Comparison of ENCODE assay signal across 20 cellular contexts in the genomic region with DNA sequence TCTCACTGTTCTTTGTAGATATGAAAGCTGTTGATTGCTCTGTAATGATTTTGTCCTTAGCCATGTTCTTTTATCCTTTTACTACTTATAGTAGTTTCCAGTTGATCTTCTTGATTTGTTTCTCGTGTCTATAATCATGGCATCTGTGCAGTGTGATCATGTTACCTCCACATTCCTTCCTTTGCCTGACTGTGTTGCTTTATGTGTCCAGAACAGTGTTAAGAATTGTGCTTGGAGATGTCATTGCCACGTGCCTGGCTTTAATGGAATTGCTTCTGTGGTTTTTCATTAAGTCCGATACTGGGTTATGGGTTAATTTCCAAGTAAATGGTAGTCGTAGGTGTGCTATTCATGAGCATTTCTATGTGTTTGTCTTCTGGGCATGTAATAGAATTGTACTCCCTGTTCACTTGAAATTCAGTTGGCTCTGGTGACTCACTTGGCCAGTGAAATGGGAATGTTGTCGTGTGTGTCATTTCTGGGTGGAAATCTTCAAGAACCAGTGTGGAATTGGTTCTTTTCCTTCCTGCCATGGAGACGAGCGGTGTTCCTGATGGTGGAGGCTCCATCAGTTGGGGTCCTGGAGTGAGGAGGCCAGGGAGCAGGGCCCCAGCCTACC. TPM values are rescaled to one million over a fixed set of nuclear protein-coding genes. Genes with fewer than 3 reads are reported as not detected.
A peak's percentile ranks its signal among the peaks of the same experiment; 100 is the strongest.
DNase-seq lines count a peak whose midpoint lies in the region; TF ChIP-seq lines count a peak whose summit lies in the region.
"Had no signal": no experiment of that assay in that cellular context is flagged by ENCODE, and none has a peak within 500 bp of the region (broad histone marks: within the 10 kb centered on the region; RNA-seq: fewer than 3 reads in every experiment).

No MANE protein-coding gene starts in this region.

- peak overlapping the region; percentile 24 for H3K9ac ChIP-seq in Loucy (ENCODE audit: low read depth, low read length, poor library complexity, severe bottlenecking)

- TF ChIP-seq CTCF in Loucy (conservative IDR thresholded peaks at IDR 0.05; ENCODE audit: low read length) (no peak), choroid plexus epithelial cell (conservative IDR thresholded peaks at IDR 0.05; ENCODE audit: low read depth, low read length) (no peak), osteoblast (IDR thresholded peaks at IDR 0.05; ENCODE audit: extremely low read depth, low read depth, low read length) (no peak), progenitor cell of endocrine pancreas (IDR thresholded peaks at IDR 0.05; ENCODE audit: unreplicated experiment) (no peak)

- peaks cover 14% of the 10 kb centered on the region for H3K36me3 Mint-ChIP-seq in progenitor cell of endocrine pancreas (ENCODE audit: insufficient read depth)
- H3K36me3 Mint-ChIP-seq: CD8-positive, alpha-beta T cell had no signal

- H3K4me1 ChIP-seq in Loucy (ENCODE audit: insufficient read depth, low read length, poor library complexity, severe bottlenecking) (peaks cover 55% of the 10 kb centered on the region), osteoblast (ENCODE audit: insufficient read depth, low read length) (peaks cover 8% of the 10 kb centered on the region), SJCRH30 (no peaks in the 10 kb centered on the region; the same call in none of the 2 replicates)

- DNase-seq in NCI-H2171 treated with DMSO at 0.1 percent for 48 hours (lab: John Stamatoyannopoulos, UW) (peak; percentile 42), NCI-H2171 (lab: John Stamatoyannopoulos, UW) (no peak), choroid plexus epithelial cell (ENCODE audit: low read depth) (peak; percentile 24), osteoblast (ENCODE audit: insufficient read length, low spot score, missing footprints) (peak; percentile 85), progenitor cell of endocrine pancreas (ENCODE audit: low spot score, unreplicated experiment) (no peak), cerebellar cortex (ENCODE audit: low spot score) (no peak), SJCRH30 (no peak)
- DNase-seq: activated CD4-positive, alpha-beta T cell treated with anti-CD3 and anti-CD28 coated beads for 36 hours; activated T-cell treated with anti-CD3 and anti-CD28 coated beads, Interleukin-2, amount 50 U/mL, for 72 hours; CD8-positive, alpha-beta T cell; T-helper 9 cell had no signal

- H2AFZ ChIP-seq in Loucy (ENCODE audit: low read length) = no peak overlapping the region
- peak overlapping the region; percentile 23 for H2AFZ ChIP-seq in osteoblast (ENCODE audit: low read length)
- H2AFZ ChIP-seq: GM23338 had no signal

- no peaks in the 10 kb centered on the region for H3K9me3 Mint-ChIP-seq in progenitor cell of endocrine pancreas (ENCODE audit: low read depth)
- H3K9me3 Mint-ChIP-seq: activated T-cell treated with anti-CD3 and anti-CD28 coated beads, Interleukin-2, amount 50 U/mL, for 72 hours; CD8-positive, alpha-beta T cell; central memory CD8-positive, alpha-beta T cell; GM23338; type B pancreatic cell had no signal

- H3K9me2 ChIP-seq in Loucy (replicated peaks; ENCODE audit: low read depth, low read length) = no peaks in the 10 kb centered on the region

- H3K79me2 ChIP-seq in Loucy (ENCODE audit: insufficient read depth, low read length) (peaks cover 99% of the 10 kb centered on the region), osteoblast (ENCODE audit: insufficient read depth, low read length) (peaks cover 84% of the 10 kb centered on the region)

- H3K4me1 Mint-ChIP-seq in progenitor cell of endocrine pancreas (ENCODE audit: low read depth) = peaks cover 10% of the 10 kb centered on the region

- H4K20me1 ChIP-seq in Loucy (ENCODE audit: insufficient read depth, low read length, poor library complexity, severe bottlenecking) (peaks cover 20% of the 10 kb centered on the region), osteoblast (ENCODE audit: insufficient read depth, low read length) (no peaks in the 10 kb centered on the region)

- H3K27ac ChIP-seq in osteoblast (ENCODE audit: low read depth, low read length) = peak overlapping the region; percentile 42
- H3K27ac ChIP-seq in SJCRH30 = no peak overlapping the region
- H3K27ac ChIP-seq: 22Rv1 had no signal

- H3K27me3 ChIP-seq in Loucy (ENCODE audit: insufficient read depth, low read length, poor library complexity, severe bottlenecking) (no peaks in the 10 kb centered on the region), osteoblast (ENCODE audit: insufficient read depth, low read length) (no peaks in the 10 kb centered on the region), SJCRH30 (no peaks in the 10 kb centered on the region)

- H3K4me3 ChIP-seq in Loucy (ENCODE audit: low read length, poor library complexity, severe bottlenecking) (peak overlapping the region; percentile 58), choroid plexus epithelial cell (ENCODE audit: low read depth, low read length) (no peak overlapping the region), osteoblast (ENCODE audit: insufficient read depth, low read length) (no peak overlapping the region), SJCRH30 (no peak overlapping the region)
- H3K4me3 ChIP-seq: GM12878, GM23338, smooth muscle cell had no signal

- no peaks in the 10 kb centered on the region for H3K27me3 Mint-ChIP-seq in progenitor cell of endocrine pancreas
- H3K27me3 Mint-ChIP-seq: central memory CD8-positive, alpha-beta T cell had no signal

- H3K9me3 ChIP-seq in Loucy (ENCODE audit: insufficient read depth, low read depth, low read length) (no peaks in the 10 kb centered on the region), osteoblast (ENCODE audit: low read depth, low read length) (no peaks in the 10 kb centered on the region), SJCRH30 (replicated peaks) (no peaks in the 10 kb centered on the region)

- H3K4me2 ChIP-seq in Loucy (ENCODE audit: low read depth, low read length, poor library complexity, severe bottlenecking) (peak overlapping the region; percentile 67), osteoblast (ENCODE audit: insufficient read depth, low read length) (peak overlapping the region; percentile 47)
- H3K4me2 ChIP-seq: GM23338, smooth muscle cell had no signal

- H3K36me3 ChIP-seq in Loucy (ENCODE audit: insufficient read depth, low read length) (peaks cover 20% of the 10 kb centered on the region; the same call in 1 of the 2 replicates), osteoblast (ENCODE audit: insufficient read depth, low read length) (peaks cover 14% of the 10 kb centered on the region), SJCRH30 (peaks cover 72% of the 10 kb centered on the region)

- no peak overlapping the region for H3K4me3 Mint-ChIP-seq in progenitor cell of endocrine pancreas (ENCODE audit: low read depth)
- H3K4me3 Mint-ChIP-seq: activated CD4-positive, alpha-beta T cell treated with anti-CD3 and anti-CD28 coated beads for 36 hours; activated T-cell treated with anti-CD3 and anti-CD28 coated beads, Interleukin-2, amount 50 U/mL, for 72 hours; CD8-positive, alpha-beta T cell; central memory CD8-positive, alpha-beta T cell; GM23338; type B pancreatic cell had no signal

- H3K27ac Mint-ChIP-seq in progenitor cell of endocrine pancreas = no peak overlapping the region
- H3K27ac Mint-ChIP-seq: activated CD4-positive, alpha-beta T cell treated with anti-CD3 and anti-CD28 coated beads for 36 hours; CD8-positive, alpha-beta T cell; GM23338; type B pancreatic cell had no signal

- H3F3A ChIP-seq in Loucy (ENCODE audit: low read depth) = no peaks in the 10 kb centered on the region

RNA-seq across cellular contexts. Expression of gene GTSE1, which starts 6.8 kb away (rescaled TPM):
- total RNA-seq in osteoblast (1.8 and 2.1 TPM in 2 replicates), progenitor cell of endocrine pancreas (24.2 and 25.1 TPM in 2 replicates)
- 48.1 and 57.8 TPM in 2 replicates for total RNA-seq in SJCRH30 (2014; rRNA removed; shearing (Covaris generic))

RNA-seq across cellular contexts. Expression of gene TRMU, which starts 32.1 kb away (rescaled TPM):
- total RNA-seq in osteoblast (18.9 and 22.1 TPM in 2 replicates), progenitor cell of endocrine pancreas (71.8 and 72.5 TPM in 2 replicates)
- 79.9 and 94.8 TPM in 2 replicates for total RNA-seq in SJCRH30 (2014; rRNA removed; shearing (Covaris generic))

RNA-seq across cellular contexts. Expression of gene TTC38, which starts 35.6 kb away (rescaled TPM):
- total RNA-seq in osteoblast (25.6 and 29.3 TPM in 2 replicates), progenitor cell of endocrine pancreas (43.4 and 47.3 TPM in 2 replicates)
- 13.2 and 18.0 TPM in 2 replicates for total RNA-seq in SJCRH30 (2014; rRNA removed; shearing (Covaris generic))

RNA-seq across cellular contexts. Expression of gene PKDREJ, which starts 40.3 kb away (rescaled TPM):
- total RNA-seq in osteoblast (not detected in 2 replicates), progenitor cell of endocrine pancreas (0.04 TPM in 1 of 2 replicates, not detected in the other)
- total RNA-seq in SJCRH30 (2014; rRNA removed; shearing (Covaris generic)) = 0.02 TPM in 1 of 2 replicates, not detected in the other
- total RNA-seq: activated CD4-positive, alpha-beta T cell treated with anti-CD3 and anti-CD28 coated beads for 36 hours; activated T-cell treated with anti-CD3 and anti-CD28 coated beads, Interleukin-2, amount 50 U/mL, for 72 hours; CD8-positive, alpha-beta T cell; G401; glomerular endothelial cell; GM12878; GM23338; smooth muscle cell had no signal

RNA-seq across cellular contexts. Expression of gene CDPF1, which starts 53.4 kb away (rescaled TPM):
- total RNA-seq in osteoblast (12.7 and 15.0 TPM in 2 replicates), progenitor cell of endocrine pancreas (10.0 and 12.0 TPM in 2 replicates)
- total RNA-seq in SJCRH30 (2014; rRNA removed; shearing (Covaris generic)) = 9.0 and 12.1 TPM in 2 replicates

Comparison
In these comparisons a context has a peak if more than half of its experiments do, and no peak if none do; other contexts are left out.
1. DNase-seq: peak in NCI-H2171 treated with DMSO at 0.1 percent for 48 hours (single experiment), choroid plexus epithelial cell (single experiment) and osteoblast (single experiment); none in NCI-H2171 (single experiment), progenitor cell of endocrine pancreas (single experiment), cerebellar cortex (single experiment) and SJCRH30 (0 of 2).